12 cellular contexts compared by ENCODE assay signal in the genomic region with DNA sequence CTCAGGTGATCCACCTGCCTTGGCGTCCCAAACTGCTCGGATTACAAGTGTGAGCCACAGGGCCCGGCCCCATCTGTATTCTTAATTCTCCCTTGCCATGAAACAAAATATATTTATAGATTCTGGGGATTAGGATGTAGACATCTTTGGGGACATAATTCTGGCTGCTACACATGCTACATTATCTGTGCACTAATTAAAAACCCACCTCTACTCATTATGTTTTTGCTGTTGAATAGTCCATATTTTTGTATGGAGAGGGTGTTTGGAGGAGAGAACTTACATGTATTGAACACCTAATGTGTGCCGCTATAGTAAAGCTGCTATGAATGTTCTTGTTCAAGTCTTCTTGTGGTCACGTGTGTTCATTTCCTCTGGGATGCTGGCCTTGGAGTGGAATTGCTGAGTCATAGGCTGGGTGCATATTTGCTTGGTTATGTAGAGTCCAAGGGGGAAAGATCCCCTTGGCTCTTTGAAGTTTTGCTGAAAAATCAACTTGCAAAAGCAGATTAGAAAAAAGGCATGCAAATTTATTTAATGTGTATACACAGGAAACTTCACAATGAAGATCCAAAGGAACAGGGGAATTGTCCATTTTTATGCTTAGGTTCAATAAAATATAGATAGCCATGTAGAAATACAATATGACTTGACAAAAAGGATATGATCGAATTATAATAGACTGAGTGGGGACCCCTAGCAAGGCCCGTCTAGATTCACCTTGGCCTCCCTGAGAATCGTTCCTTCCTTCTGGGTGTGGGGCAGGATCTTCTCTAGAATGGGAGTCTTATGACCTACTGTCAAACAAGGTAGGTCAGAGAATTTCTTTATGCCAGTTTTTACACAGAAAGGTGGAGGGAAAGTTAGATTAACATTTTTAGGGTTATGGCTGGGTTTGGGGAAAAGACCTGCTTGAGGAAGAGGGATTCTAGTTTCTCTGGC. TPM values are rescaled to one million over a fixed set of nuclear protein-coding genes. Genes with fewer than 3 reads are reported as not detected.
DNase-seq lines count a peak whose midpoint lies in the region; ATAC-seq, FAIRE-seq and TF ChIP-seq lines count a peak whose summit lies in the region.
"Had no signal": no experiment of that assay in that cellular context is flagged by ENCODE, and none has a peak within 500 bp of the region (broad histone marks: within the 10 kb centered on the region; RNA-seq: fewer than 3 reads in every experiment).

No MANE protein-coding gene starts in this region.

- H4K8ac ChIP-seq in H1 (ENCODE audit: extremely low read depth, insufficient read depth, low read length), result no peak overlapping the region

- intact Hi-C loops in left colon (cut with DNase I, micrococcal nuclease), result no loop called here

- no peak overlapping the region for H2BK5ac ChIP-seq in H1 (ENCODE audit: low read depth, low read length)

- no peak overlapping the region for H2BK120ac ChIP-seq in H1 (replicated peaks; ENCODE audit: low read depth, low read length)

- H3K18ac ChIP-seq in H1 (ENCODE audit: extremely low read depth, low read length), result no peak overlapping the region

- TF ChIP-seq CTCF in H1 (IDR thresholded peaks at IDR 0.05; ENCODE audit: control extremely low read depth in 1 of 3, insufficient read depth in 1 of 3, low read depth in 1 of 3, low read length in 3 of 3) (no peak), nephron progenitor cell (IDR thresholded peaks at IDR 0.05) (no peak), GM10248 (IDR thresholded peaks at IDR 0.05; ENCODE audit: control extremely low read depth, extremely low read depth, low read depth, missing control alignments) (no peak)

- CTCF ChIA-PET in H1 (lab: Charles Lee; ENCODE audit: partially characterized antibody), result interaction anchor here (1.2 kb wide), 1 partner anchor 19 kb away, joined by 3 read pairs; no protein-coding TSS in a partner anchor
- CTCF ChIA-PET in GM10248 (lab: Yijun Ruan, JAX), result no interaction called here

- no peak for TF ChIP-seq POLR2A in H1 (IDR thresholded peaks at IDR 0.05; ENCODE audit: control extremely low read depth in 1 of 2, low read depth in 2 of 2, low read length in 2 of 2)

- H4K20me1 ChIP-seq in H1 (replicated peaks in 1 of 2; ENCODE audit: control insufficient read depth in 1 of 2, insufficient read depth in 2 of 2, low read length in 2 of 2), result no peaks in the 10 kb centered on the region

- POLR2A ChIA-PET in H1 (lab: Charles Lee; ENCODE audit: partially characterized antibody) (no interaction called here), GM10248 (lab: Yijun Ruan, JAX) (no interaction called here)

- H3K9me3 Mint-ChIP-seq in nephron progenitor cell, result peaks cover 11% of the 10 kb centered on the region
- H3K9me3 Mint-ChIP-seq: activated naive CD8-positive, alpha-beta T cell treated with anti-CD3 and anti-CD28 coated beads, Interleukin-2, amount 50 U/mL, for 24 hours had no signal

- H3K36me3 Mint-ChIP-seq in nephron progenitor cell (ENCODE audit: low read depth), result no peaks in the 10 kb centered on the region

- H2AFZ ChIP-seq in H1 (ENCODE audit: low read length), result no peak overlapping the region

- DNase-seq in DMS53 treated with DMSO at 0.1 percent for 48 hours (lab: John Stamatoyannopoulos, UW; ENCODE audit: unreplicated experiment), result peak; percentile 2
- DNase-seq in NCI-H460 (ENCODE audit: extremely low read depth, low read depth), result peak; percentile 40
- no peak for DNase-seq in H1 (ENCODE audit: low read depth in 1 of 2, low spot score in 2 of 2)
- no peak for DNase-seq in nephron progenitor cell
- DNase-seq in GM10248 (ENCODE audit: extremely low spot score), result no peak
- no peak for DNase-seq in left colon
- DNase-seq in mucosa of gallbladder (ENCODE audit: low spot score), result no peak
- DNase-seq: activated naive CD8-positive, alpha-beta T cell treated with anti-CD3 and anti-CD28 coated beads, Interleukin-2, amount 50 U/mL, for 24 hours; Caco-2; NCI-H2227 treated with DMSO at 0.1 percent for 48 hours; right cardiac atrium had no signal

- H3K4me3 ChIP-seq in H1 (ENCODE audit: extremely low read depth in 1 of 4, insufficient read depth in 2 of 4, low read depth in 3 of 4, low read length in 4 of 4), result no peak overlapping the region

- TF ChIP-seq RAD21 in H1 (IDR thresholded peaks at IDR 0.05 in 1 of 2, conservative IDR thresholded peaks at IDR 0.05 in 1 of 2; ENCODE audit: low read depth in 2 of 2, low read length in 2 of 2), result no peak

- H4K91ac ChIP-seq in H1 (replicated peaks; ENCODE audit: insufficient read length, low read length), result no peak overlapping the region

- no peaks in the 10 kb centered on the region for H3K27me3 ChIP-seq in H1 (replicated peaks in 1 of 4; ENCODE audit: control insufficient read depth in 3 of 4, extremely low read depth in 1 of 4, insufficient read depth in 3 of 4, low read length in 3 of 4)

- no peaks in the 10 kb centered on the region; the same call in 1 of the 2 replicates for H3K23me2 ChIP-seq in H1 (ENCODE audit: low read depth, low read length)

- H3K27ac Mint-ChIP-seq in nephron progenitor cell, result peak overlapping the region; percentile 34
- H3K27ac Mint-ChIP-seq: activated naive CD8-positive, alpha-beta T cell treated with anti-CD3 and anti-CD28 coated beads, Interleukin-2, amount 50 U/mL, for 24 hours had no signal

- H3K27ac ChIP-seq in H1 (ENCODE audit: low read depth, low read length), result no peak overlapping the region

- 94% methylated on average over 8 of the region's 8 CpGs; no CpG with 5 or more reads in 1 of the 2 experiments for WGBS in H1 (ENCODE audit: extremely low coverage in 1 of 2, insufficient coverage in 1 of 2, insufficient read length in 1 of 2, insufficient replicate concordance in 2 of 2, low coverage in 1 of 2, low lambda C conversion rate in 2 of 2, missing lambda C conversion rate in 1 of 2), 2 experiments

- no peak for TF ChIP-seq EP300 in H1 (IDR thresholded peaks at IDR 0.05; ENCODE audit: borderline replicate concordance in 1 of 2, low read depth in 2 of 2, low read length in 2 of 2)

- H2BK15ac ChIP-seq in H1 (ENCODE audit: low read length), result no peak overlapping the region

- H2BK20ac ChIP-seq in H1 (ENCODE audit: low read length), result no peak overlapping the region

- peaks cover 0 to 4% of the 10 kb centered on the region in 2 experiments; a peak in 1 of 4 replicates for H3K9me3 ChIP-seq in H1 (ENCODE audit: insufficient read depth in 2 of 2, low read depth in 1 of 2, low read length in 1 of 2)
- H3K9me3 ChIP-seq: Caco-2 had no signal

- H3K14ac ChIP-seq in H1 (ENCODE audit: insufficient read length), result no peak overlapping the region

- H3K4me2 ChIP-seq in H1 (ENCODE audit: insufficient read depth in 1 of 2, low read depth in 2 of 2, low read length in 2 of 2), result no peak overlapping the region

- H3K36me3 ChIP-seq in H1 (ENCODE audit: control insufficient read depth in 2 of 4, insufficient read depth in 4 of 4, low read length in 3 of 4), result no peaks in the 10 kb centered on the region

- no peaks in the 10 kb centered on the region for H3K79me2 ChIP-seq in H1 (ENCODE audit: control insufficient read depth in 1 of 2, insufficient read depth in 2 of 2, low read length in 2 of 2)

- peaks cover 11% of the 10 kb centered on the region for H3K27me3 Mint-ChIP-seq in nephron progenitor cell (ENCODE audit: low read depth, poor library complexity)

- peaks cover 5% of the 10 kb centered on the region for H3K4me1 Mint-ChIP-seq in nephron progenitor cell
- H3K4me1 Mint-ChIP-seq: activated naive CD8-positive, alpha-beta T cell treated with anti-CD3 and anti-CD28 coated beads, Interleukin-2, amount 50 U/mL, for 24 hours had no signal

- no peak for FAIRE-seq in H1 (lab: Jason Lieb, UNC)

- no peak overlapping the region for H2AK5ac ChIP-seq in H1 (ENCODE audit: low read depth, low read length)

- H4K5ac ChIP-seq in H1 (ENCODE audit: insufficient read length, low read depth, low read length), result no peak overlapping the region

- no peaks in the 10 kb centered on the region for H3K79me1 ChIP-seq in H1 (ENCODE audit: low read depth, low read length)

- H3K4me1 ChIP-seq in H1 (replicated peaks in 1 of 4; ENCODE audit: control insufficient read depth in 3 of 4, insufficient read depth in 4 of 4, low read length in 3 of 4), result peaks cover 0 to 3% (median under 1%) of the 10 kb centered on the region in 4 experiments; a peak in 3 of 7 replicates
- H3K4me1 ChIP-seq: Caco-2 had no signal

- H2BK12ac ChIP-seq in H1 (ENCODE audit: low read depth, low read length), result no peak overlapping the region

- no peak overlapping the region for H3K4me3 Mint-ChIP-seq in nephron progenitor cell
- H3K4me3 Mint-ChIP-seq: activated naive CD8-positive, alpha-beta T cell treated with anti-CD3 and anti-CD28 coated beads, Interleukin-2, amount 50 U/mL, for 24 hours had no signal

- H3K23ac ChIP-seq in H1 (ENCODE audit: insufficient read length), result no peak overlapping the region

- H3K4ac ChIP-seq in H1 (replicated peaks; ENCODE audit: insufficient read length, low read depth, low read length), result no peak overlapping the region

- no peak overlapping the region for H3K9ac ChIP-seq in H1 (replicated peaks in 1 of 4; ENCODE audit: extremely low read depth in 1 of 4, low read depth in 3 of 4, low read length in 3 of 4)

- ATAC-seq in GM18519 (IDR thresholded peaks at IDR 0.05; ENCODE audit: low FRiP score, unreplicated experiment), result no peak
- no peak for ATAC-seq in left colon
- ATAC-seq: activated naive CD8-positive, alpha-beta T cell treated with anti-CD3 and anti-CD28 coated beads, Interleukin-2, amount 50 U/mL, for 24 hours; right cardiac atrium had no signal

- no peak overlapping the region for H3K56ac ChIP-seq in H1 (replicated peaks; ENCODE audit: insufficient read length, low read depth, low read length)

TF ChIP-seq in H1, 55 proteins besides CTCF, POLR2A, EP300 and RAD21:
- TF ChIP-seq HDAC6 (IDR thresholded peaks at IDR 0.05; ENCODE audit: low read depth, low read length) (no peak), BACH1 (IDR thresholded peaks at IDR 0.05; ENCODE audit: low read length) (peak; percentile 66)

RNA-seq across cellular contexts. Expression of a gene that starts 42.1 kb away (rescaled TPM):
- total RNA-seq in NCI-H460 (2014; rRNA removed; shearing (Covaris generic)), result 0.10 TPM in 1 of 2 replicates, not detected in the other
- polyA plus RNA-seq in NCI-H460 (2014; cell fraction: nucleus; rRNA removed), result 0.57 and 0.60 TPM in 2 replicates
- 106 and 109 TPM in 2 replicates for total RNA-seq in H1 (2021; fragmentation: NEBNext Ultra II Directional; extraction: Animal tissue kit (Norgen Biotek cat#: 25700))
- polyA plus RNA-seq in H1 (2011; rRNA removed), result 160 and 196 TPM in 2 replicates
- polyA plus RNA-seq in H1 (2011; cell fraction: cytosol; rRNA removed), result 130 TPM
- polyA plus RNA-seq in H1 (2011; cell fraction: nucleus; rRNA removed), result 137 TPM
- 86.5 to 102 TPM (median 91.9 TPM) in 4 replicates for polyA plus RNA-seq in H1 (2012, experiment 1 of 2)
- 82.1 TPM for polyA plus RNA-seq in H1 (2012, experiment 2 of 2)
- polyA plus RNA-seq in H1 (2013, experiment 1 of 2), result 171 TPM
- 188 TPM for polyA plus RNA-seq in H1 (2013, experiment 2 of 2)
- polyA minus RNA-seq in H1 (2011; rRNA and poly(A)+ RNA removed), result 99.0 and 101 TPM in 2 replicates
- 96.7 TPM for polyA minus RNA-seq in H1 (2011; cell fraction: cytosol; rRNA and poly(A)+ RNA removed)
- 80.6 TPM for polyA minus RNA-seq in H1 (2011; cell fraction: nucleus; rRNA and poly(A)+ RNA removed)
- total RNA-seq in left colon, result 1 to 10 TPM; 5.0 to 7.6 TPM
- 32.5 TPM for total RNA-seq in mucosa of gallbladder

Comparison
In these comparisons a context has a peak if more than half of its experiments do, and no peak if none do; other contexts are left out.
1. DNase-seq: peak in DMS53 treated with DMSO at 0.1 percent for 48 hours (single experiment) and NCI-H460 (single experiment); none in H1 (0 of 2), nephron progenitor cell (single experiment), GM10248 (single experiment), left colon (0 of 2) and mucosa of gallbladder (single experiment).